In genomic region chr18:74257083-74257482, GRCh38 we compare ENCODE assay signal across 26 cellular contexts. TPM values are rescaled to one million over a fixed set of nuclear protein-coding genes. Genes with fewer than 3 reads are reported as not detected.
"Had no signal": no experiment of that assay in that cellular context is flagged by ENCODE, and none has a peak within 500 bp of the region (broad histone marks: within the 10 kb centered on the region; RNA-seq: fewer than 3 reads in every experiment).

No MANE protein-coding gene starts in this region.

- H2AFZ ChIP-seq: parathyroid adenoma had no signal

- H3K9ac ChIP-seq: parathyroid adenoma had no signal

- DNase-seq: activated CD4-positive, alpha-beta T cell treated with anti-CD3 and anti-CD28 coated beads, Interleukin-2, amount 10 ng/mL, durations not matched to agents 24 days and 14 days; activated CD4-positive, CD25-positive, alpha-beta regulatory T cell; activated CD8-positive, alpha-beta T cell treated with anti-CD3 and anti-CD28 coated beads, Interleukin-2, amount 10 ng/mL, durations not matched to agents 7 days and 5 days; activated naive CD4-positive, alpha-beta T cell treated with Interleukin-2 at 50 U/mL for 16 hours; activated naive CD8-positive, alpha-beta T cell treated with anti-CD3 and anti-CD28 coated beads, Interleukin-2, amount 10 ng/mL, durations not matched to agents 7 days and 5 days; activated T-cell treated with anti-CD3 and anti-CD28 coated beads, Interleukin-2, amount 50 U/mL, for 24 hours; anterior cingulate cortex; colonic mucosa; erythroblast; head of caudate nucleus; kidney; stimulated activated CD4-positive, alpha-beta T cell treated with anti-CD3 and anti-CD28 coated beads, Interleukin-12 subunit alpha, Interleukin-12 subunit beta, amount 100 ng/mL, for 4 hours; stimulated activated CD4-positive, alpha-beta T cell treated with anti-CD3 and anti-CD28 coated beads, Interleukin-1b, Interleukin-23, amount 100 ng/mL, for 48 hours; stimulated activated CD8-positive, alpha-beta memory T cell treated with anti-CD3 and anti-CD28 coated beads, Interleukin-4, amount 100 ng/mL, for 48 hours; stimulated activated naive CD4-positive, alpha-beta T cell treated with Interleukin-2 at 50 U/mL for 16 hours; SW 1271; uterus had no signal

- H3K9me3 ChIP-seq: colonic mucosa, tibial nerve, uterus had no signal

- H3K4me3 ChIP-seq: colonic mucosa, tibial nerve, uterus had no signal

- H3K36me3 ChIP-seq: colonic mucosa, uterus had no signal

- H3K27me3 ChIP-seq: colonic mucosa, tibial nerve, uterus had no signal

- FAIRE-seq: frontal cortex, kidney, TTC549 had no signal

- H3K4me1 ChIP-seq: uterus had no signal

- H3K27ac ChIP-seq: colonic mucosa, tibial nerve, uterus had no signal

- H3K79me2 ChIP-seq: parathyroid adenoma had no signal

- ATAC-seq: activated CD8-positive, alpha-beta T cell treated with anti-CD3 and anti-CD28 coated beads, Interleukin-2, amount 10 ng/mL, durations not matched to agents 7 days and 5 days; natural killer cell treated with Interleukin-12 subunit alpha and Interleukin-12 subunit beta and Interleukin-15 and Interleukin-18, amount 100 ng/mL, for 72 hours had no signal

RNA-seq across cellular contexts. Expression of gene C18orf63, which starts 58.6 kb away (rescaled TPM):
- total RNA-seq: activated CD4-positive, alpha-beta T cell treated with anti-CD3 and anti-CD28 coated beads, Interleukin-2, amount 10 ng/mL, durations not matched to agents 24 days and 14 days; activated CD8-positive, alpha-beta T cell treated with anti-CD3 and anti-CD28 coated beads, Interleukin-2, amount 10 ng/mL, durations not matched to agents 7 days and 5 days; activated naive CD8-positive, alpha-beta T cell treated with anti-CD3 and anti-CD28 coated beads, Interleukin-2, amount 10 ng/mL, durations not matched to agents 7 days and 5 days; activated T-helper 2 cell treated with anti-CD3 and anti-CD28 coated beads, Interferon-gamma antibody, Interleukin-2, Interleukin-4, amounts not matched to agents 10 μg/mL and 5 μg/mL and 100 μg/mL, durations not matched to agents 14 hours and 24 hours and 36 hours; colonic mucosa; frontal cortex; kidney; lower leg skin; natural killer cell treated with Interleukin-12 subunit alpha and Interleukin-12 subunit beta and Interleukin-15 and Interleukin-18, amount 100 ng/mL, for 72 hours; renal cortical epithelial cell; T-helper 2 cell treated with Interferon-gamma antibody and Interleukin-4, amounts not matched to agents 100 ng/mL and 5 ng/mL, for 36 hours; tibial nerve; uterus had no signal
